ENCODE assay signal across 27 cellular contexts in the genomic region with DNA sequence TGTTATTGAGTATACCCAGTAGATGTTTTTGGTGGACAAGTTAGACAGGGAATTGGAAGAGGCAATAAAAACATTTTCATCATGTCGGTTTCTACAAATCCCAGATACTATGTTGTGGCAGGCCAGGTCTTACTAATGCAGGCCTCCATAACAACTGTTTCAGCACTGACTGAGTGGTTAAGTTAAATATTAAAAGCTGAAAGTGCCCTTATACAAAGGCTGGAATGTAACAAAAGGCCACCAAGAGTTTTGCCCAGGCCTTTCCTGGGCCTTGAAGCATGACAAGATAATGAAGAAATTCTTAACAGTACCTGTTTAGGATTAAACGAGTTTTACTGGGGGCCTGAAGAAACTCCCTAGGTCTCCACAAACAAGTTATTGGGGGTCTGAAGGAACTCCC. TPM values are rescaled to one million over a fixed set of nuclear protein-coding genes. Genes with fewer than 3 reads are reported as not detected.
DNase-seq lines count a peak whose midpoint lies in the region; ATAC-seq and TF ChIP-seq lines count a peak whose summit lies in the region.
"Had no signal": no experiment of that assay in that cellular context is flagged by ENCODE, and none has a peak within 500 bp of the region (broad histone marks: within the 10 kb centered on the region; RNA-seq: fewer than 3 reads in every experiment).

No MANE protein-coding gene starts in this region.

- H3F3A ChIP-seq in GM23248 (ENCODE audit: insufficient read depth): no peaks in the 10 kb centered on the region

- H3K4ac ChIP-seq in neuronal stem cell (ENCODE audit: low read length): no peak overlapping the region

- H3K4me1 ChIP-seq in hepatocyte (ENCODE audit: insufficient read depth) (peaks cover 10% of the 10 kb centered on the region), neuronal stem cell (ENCODE audit: control insufficient read depth in 2 of 2, insufficient read depth in 1 of 2, low read depth in 1 of 2, low read length in 2 of 2) (no peaks in the 10 kb centered on the region), right cardiac atrium (ENCODE audit: control insufficient read depth, insufficient read depth, low read length) (no peaks in the 10 kb centered on the region), GM23248 (ENCODE audit: insufficient read depth) (no peaks in the 10 kb centered on the region)
- H3K4me1 ChIP-seq: BE2C, SJCRH30 had no signal

- WGBS in hepatocyte (ENCODE audit: low lambda C conversion rate, missing lambda C conversion rate): 43% methylated on average over 2 of the region's 2 CpGs
- no CpG with 5 or more reads among the region's 2 CpGs for WGBS in neuronal stem cell (ENCODE audit: extremely low coverage in 2 of 2, insufficient read length in 2 of 2, insufficient replicate concordance in 1 of 2), 2 donors
- WGBS in right cardiac atrium: 89% methylated on average over 2 of the region's 2 CpGs
- 90 to 95% methylated on average over 2 of the region's 2 CpGs for WGBS in GM23248 (ENCODE audit: low coverage in 1 of 2, low lambda C conversion rate in 2 of 2, missing lambda C conversion rate in 2 of 2), 2 experiments

- no peak overlapping the region for H4K91ac ChIP-seq in neuronal stem cell (ENCODE audit: low read depth, low read length, poor library complexity)

- H2AFZ ChIP-seq in hepatocyte (no peak overlapping the region), neuronal stem cell (ENCODE audit: low read length) (no peak overlapping the region), GM23248 (no peak overlapping the region)

- H3K36me3 ChIP-seq in hepatocyte (replicated peaks; ENCODE audit: insufficient read depth, low read depth): no peaks in the 10 kb centered on the region
- H3K36me3 ChIP-seq in neuronal stem cell (replicated peaks in 1 of 2; ENCODE audit: control insufficient read depth in 2 of 2, insufficient read depth in 2 of 2, low read length in 2 of 2): no peaks in the 10 kb centered on the region
- H3K36me3 ChIP-seq in GM23248 (ENCODE audit: low read depth): no peaks in the 10 kb centered on the region
- H3K36me3 ChIP-seq: BE2C, MG63, SJCRH30 had no signal

- H2AK5ac ChIP-seq in neuronal stem cell (ENCODE audit: low read depth, low read length): no peak overlapping the region

- no peak overlapping the region for H2BK12ac ChIP-seq in neuronal stem cell (ENCODE audit: low read length)

- H3K23ac ChIP-seq in neuronal stem cell (ENCODE audit: low read depth, low read length, poor library complexity): no peak overlapping the region

- no peak overlapping the region for H3K9ac ChIP-seq in neuronal stem cell (ENCODE audit: low read depth, low read length, poor library complexity)
- H3K9ac ChIP-seq in GM23248: no peak overlapping the region

- H3K18ac ChIP-seq in neuronal stem cell (ENCODE audit: low read length): no peak overlapping the region

- H3K9me3 ChIP-seq in hepatocyte (ENCODE audit: low read depth) (no peaks in the 10 kb centered on the region), neuronal stem cell (replicated peaks in 1 of 2; ENCODE audit: control insufficient read depth in 2 of 2, insufficient read depth in 1 of 2, low read depth in 1 of 2, low read length in 2 of 2) (peaks cover 0 to 1% of the 10 kb centered on the region in 2 donors), right cardiac atrium (ENCODE audit: control insufficient read depth, low read length) (no peaks in the 10 kb centered on the region), GM23248 (ENCODE audit: low read depth) (no peaks in the 10 kb centered on the region)
- H3K9me3 ChIP-seq: SJCRH30 had no signal

- DNase-seq in DMS53 (lab: John Stamatoyannopoulos, UW): peak; percentile 13
- DNase-seq in DMS53 treated with DMSO at 0.1 percent for 48 hours (lab: John Stamatoyannopoulos, UW; ENCODE audit: unreplicated experiment): no peak
- DNase-seq in hepatocyte (ENCODE audit: low spot score): no peak
- peak; percentile 69 for DNase-seq in left kidney (ENCODE audit: low read depth, low spot score)
- no peak for DNase-seq in neuronal stem cell (ENCODE audit: low spot score)
- DNase-seq in right cardiac atrium: no peak
- DNase-seq in GM23248: no peak
- DNase-seq in COR-L47 (lab: John Stamatoyannopoulos, UW): no peak
- DNase-seq: BE2C; CD8-positive, alpha-beta memory T cell; HCEC 1CT; IMR-90; KG1; MG63; NCI-H1048; NCI-H1417; NCI-H1694; NCI-H2029 treated with DMSO at 0.1 percent for 48 hours; NCI-H446 treated with DMSO at 0.1 percent for 48 hours; NCI-H526; NCI-H82; NK-92 treated with Interleukin-12 subunit alpha and Interleukin-12 subunit beta, amount 100 ng/mL, for 24 hours; PC-3; SJCRH30 had no signal

- H4K20me1 ChIP-seq in hepatocyte (ENCODE audit: insufficient read depth, poor library complexity, severe bottlenecking) (no peaks in the 10 kb centered on the region), GM23248 (ENCODE audit: insufficient read depth) (no peaks in the 10 kb centered on the region)

- no peak overlapping the region for H4K8ac ChIP-seq in neuronal stem cell (ENCODE audit: low read depth, low read length)

- H3K4me3 ChIP-seq in hepatocyte (no peak overlapping the region), neuronal stem cell (ENCODE audit: low read length in 2 of 2) (no peak overlapping the region), right cardiac atrium (ENCODE audit: low read length) (no peak overlapping the region), GM23248 (no peak overlapping the region)
- H3K4me3 ChIP-seq: MG63, SJCRH30 had no signal

- peak overlapping the region; percentile 42 for H3K27ac ChIP-seq in hepatocyte
- no peak overlapping the region for H3K27ac ChIP-seq in neuronal stem cell (replicated peaks; ENCODE audit: low read length)
- H3K27ac ChIP-seq in right cardiac atrium (ENCODE audit: low read length): no peak overlapping the region
- H3K27ac ChIP-seq in GM23248: no peak overlapping the region
- H3K27ac ChIP-seq: 22Rv1, SJCRH30 had no signal

- no peak overlapping the region for H2BK15ac ChIP-seq in neuronal stem cell (ENCODE audit: low read length)

- no peak overlapping the region for H3K4me2 ChIP-seq in hepatocyte
- no peak overlapping the region for H3K4me2 ChIP-seq in neuronal stem cell (ENCODE audit: insufficient read depth, low read length, poor library complexity, severe bottlenecking)
- no peak overlapping the region for H3K4me2 ChIP-seq in GM23248 (ENCODE audit: unreplicated experiment)

- H3K27me3 ChIP-seq in hepatocyte (no peaks in the 10 kb centered on the region), neuronal stem cell (ENCODE audit: control insufficient read depth in 3 of 3, insufficient read depth in 3 of 3, low read depth in 1 of 3, low read length in 3 of 3) (no peaks in the 10 kb centered on the region), right cardiac atrium (ENCODE audit: control insufficient read depth, insufficient read depth) (no peaks in the 10 kb centered on the region), GM23248 (replicated peaks; ENCODE audit: insufficient read depth) (no peaks in the 10 kb centered on the region)
- H3K27me3 ChIP-seq: BE2C, MG63, SJCRH30 had no signal

- H2BK120ac ChIP-seq in neuronal stem cell (ENCODE audit: low read depth, low read length): no peak overlapping the region

- no peaks in the 10 kb centered on the region for H3K79me1 ChIP-seq in neuronal stem cell (ENCODE audit: low read depth, low read length)

- intact Hi-C loops in right cardiac atrium (cut with DNase I): no loop called here

- H3K79me2 ChIP-seq in hepatocyte (no peaks in the 10 kb centered on the region), GM23248 (ENCODE audit: insufficient read depth) (no peaks in the 10 kb centered on the region)

- no peak for ATAC-seq in right cardiac atrium
- ATAC-seq: PC-3, Right ventricle myocardium inferior had no signal

- in situ Hi-C loops in GM23248 (cut with MboI): no loop called here

- TF ChIP-seq CTCF in hepatocyte (IDR thresholded peaks at IDR 0.05; ENCODE audit: poor library complexity): no peak

- no peak overlapping the region for H3K14ac ChIP-seq in neuronal stem cell (ENCODE audit: low read length)

- H3K9me2 ChIP-seq in hepatocyte (replicated peaks; ENCODE audit: insufficient read depth) (no peaks in the 10 kb centered on the region), GM23248 (ENCODE audit: insufficient read depth) (no peaks in the 10 kb centered on the region)

- H2BK5ac ChIP-seq in neuronal stem cell (ENCODE audit: low read length): no peak overlapping the region

RNA-seq across cellular contexts. Expression of a gene that starts 29.3 kb away (rescaled TPM):
- total RNA-seq in hepatocyte (0.80 and 3.0 TPM in 2 replicates), right cardiac atrium (1 to 10 TPM in 3 of 4 donors, under 1 TPM in 1; 0.83 to 3.2 (median 1.9) TPM)
- polyA plus RNA-seq in hepatocyte (0.21 and 0.74 TPM in 2 replicates), right cardiac atrium (6.5 TPM), GM23248 (2016; fragmentation: Nextera tagmentation; extraction: Ambion mirVana) (1.4 and 2.7 TPM in 2 replicates)
- 11.5 TPM for polyA plus RNA-seq in neuronal stem cell (2013, experiment 1 of 2)
- 9.9 TPM for polyA plus RNA-seq in neuronal stem cell (2013, experiment 2 of 2)
- 3.7 and 11.8 TPM in 2 replicates for total RNA-seq in GM23248 (2014; rRNA removed; shearing (Covaris generic))
- total RNA-seq: PC-3, SJCRH30 had no signal
- polyA plus RNA-seq: CD14-positive monocyte; CD8-positive, alpha-beta memory T cell had no signal

RNA-seq across cellular contexts. Expression of a gene that starts 34.6 kb away (rescaled TPM):
- 432 and 433 TPM in 2 replicates for total RNA-seq in hepatocyte
- polyA plus RNA-seq in hepatocyte: 42.3 and 50.1 TPM in 2 replicates
- polyA plus RNA-seq in neuronal stem cell (2013, experiment 1 of 2): 260 TPM
- polyA plus RNA-seq in neuronal stem cell (2013, experiment 2 of 2): 263 TPM
- total RNA-seq in right cardiac atrium: 100 to 1,000 TPM; 216 to 253 (median 238) TPM
- 134 TPM for polyA plus RNA-seq in right cardiac atrium
- total RNA-seq in GM23248 (2014; rRNA removed; shearing (Covaris generic)): 312 and 370 TPM in 2 replicates
- 28.5 and 30.1 TPM in 2 replicates for polyA plus RNA-seq in GM23248 (2016; fragmentation: Nextera tagmentation; extraction: Ambion mirVana)

Comparison
In these comparisons a context has a peak if more than half of its experiments do, and no peak if none do; other contexts are left out.
1. DNase-seq: peak in DMS53 (single experiment) and left kidney (single experiment); none in DMS53 treated with DMSO at 0.1 percent for 48 hours (single experiment), hepatocyte (single experiment), neuronal stem cell (single experiment), right cardiac atrium (0 of 3), GM23248 (single experiment) and COR-L47 (single experiment).